In the genomic region with DNA sequence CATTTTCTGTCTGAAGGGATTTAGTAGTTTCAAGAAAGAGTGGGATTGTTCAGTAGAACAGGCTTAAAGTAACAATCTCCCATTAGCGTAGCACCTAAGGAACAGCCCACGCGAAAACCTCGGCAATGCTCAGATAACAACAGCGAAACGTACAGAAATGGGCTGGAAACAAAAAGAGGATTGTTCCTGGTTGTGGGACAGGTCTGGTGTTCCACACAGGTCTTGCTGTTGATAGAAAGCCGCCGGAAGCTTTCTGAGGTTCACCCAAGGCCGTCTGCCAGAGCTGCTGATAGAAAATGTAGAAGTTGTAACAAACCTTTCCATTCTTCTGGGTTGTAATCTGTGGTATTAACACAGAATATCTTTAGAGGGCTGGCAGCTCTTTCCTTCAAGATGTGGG, we compare ENCODE assay signal across 14 cellular contexts.
DNase-seq lines count a peak whose midpoint lies in the region; TF ChIP-seq lines count a peak whose summit lies in the region.
"Had no signal": no experiment of that assay in that cellular context is flagged by ENCODE, and none has a peak within 500 bp of the region (broad histone marks: within the 10 kb centered on the region; RNA-seq: fewer than 3 reads in every experiment).

No MANE protein-coding gene starts in this region.

- H2AFZ ChIP-seq in trophoblast cell (ENCODE audit: insufficient read depth, low read length, poor library complexity) = no peak overlapping the region

- no peak overlapping the region for H3K18ac ChIP-seq in trophoblast cell (ENCODE audit: low read length)

- H3K4ac ChIP-seq in trophoblast cell (ENCODE audit: low read depth, low read length) = no peak overlapping the region

- no peak overlapping the region for H4K12ac ChIP-seq in trophoblast cell (ENCODE audit: low read depth, low read length)

- no peak overlapping the region for H4K91ac ChIP-seq in trophoblast cell (ENCODE audit: low read depth, low read length)

- WGBS in esophagus muscularis mucosa = 83% methylated on average over 9 of the region's 9 CpGs
- no CpG with 5 or more reads among the region's 9 CpGs for whole genome bisulfite sequencing in trophoblast cell (ENCODE audit: extremely low coverage, insufficient coverage, insufficient read length)

- no peak overlapping the region for H2AK5ac ChIP-seq in trophoblast cell (ENCODE audit: low read length)

- H3K9ac ChIP-seq in stomach smooth muscle (ENCODE audit: low read length in 2 of 2) (no peak overlapping the region), trophoblast cell (ENCODE audit: low read length) (no peak overlapping the region)

- H3K4me1 ChIP-seq in esophagus muscularis mucosa = peaks cover 24 to 69% (median 61%) of the 10 kb centered on the region in 4 donors
- H3K4me1 ChIP-seq in stomach smooth muscle (ENCODE audit: control insufficient read depth, insufficient read depth, low read length) = peaks cover 42% of the 10 kb centered on the region
- H3K4me1 ChIP-seq in trophoblast cell (ENCODE audit: control insufficient read depth in 1 of 2, insufficient read depth in 2 of 2, low read length in 2 of 2) = peaks cover 3 to 5% of the 10 kb centered on the region in 2 experiments
- H3K4me1 ChIP-seq: Caco-2 had no signal

- peaks cover 12 to 16% (median 14%) of the 10 kb centered on the region in 4 donors for H3K36me3 ChIP-seq in esophagus muscularis mucosa
- peaks cover 6 to 11% of the 10 kb centered on the region in 2 donors for H3K36me3 ChIP-seq in stomach smooth muscle (ENCODE audit: control insufficient read depth in 2 of 2, insufficient read depth in 2 of 2, low read length in 2 of 2)
- H3K36me3 ChIP-seq in trophoblast cell (ENCODE audit: control insufficient read depth in 1 of 2, insufficient read depth in 2 of 2, low read length in 2 of 2) = peaks cover 16 to 17% of the 10 kb centered on the region in 2 experiments

- H3K79me2 ChIP-seq in trophoblast cell (ENCODE audit: control insufficient read depth, insufficient read depth, low read length, poor library complexity) = no peaks in the 10 kb centered on the region

- H3K14ac ChIP-seq in trophoblast cell (ENCODE audit: low read length) = no peak overlapping the region

- no peaks in the 10 kb centered on the region for H3K79me1 ChIP-seq in trophoblast cell (ENCODE audit: low read length)

- intact Hi-C loops in esophagus muscularis mucosa (cut with DNase I) = no loop called here

- peak; percentile 41 for DNase-seq in activated CD8-positive, alpha-beta memory T cell treated with anti-CD3 and anti-CD28 coated beads for 24 hours
- DNase-seq in activated CD8-positive, alpha-beta memory T cell treated with anti-CD3 and anti-CD28 coated beads, Interleukin-2, amount 50 U/mL, for 48 hours = no peak
- DNase-seq in SK-MEL-5 (ENCODE audit: low read depth, low spot score) (peak; percentile 12), esophagus muscularis mucosa (ENCODE audit: extremely low spot score) (no peak), KG1 (lab: John Stamatoyannopoulos, UW) (no peak), NCI-H82 (lab: John Stamatoyannopoulos, UW) (no peak), trophoblast cell (no peak)
- DNase-seq: 8988T, Caco-2, NCI-H1417 treated with DMSO at 0.1 percent for 48 hours, NCI-H1930, NCI-H345, NCI-H524 treated with DMSO at 0.1 percent for 48 hours had no signal

- H4K8ac ChIP-seq in trophoblast cell (ENCODE audit: low read depth, low read length) = no peak overlapping the region

- H2BK120ac ChIP-seq in trophoblast cell (ENCODE audit: insufficient read depth, low read length, poor library complexity) = no peak overlapping the region

- H3K27ac ChIP-seq in esophagus muscularis mucosa (replicated peaks in 1 of 4) (peak overlapping the region; percentile 61 to 79 (median 73)), stomach smooth muscle (ENCODE audit: low read length) (peak overlapping the region; percentile 80), trophoblast cell (ENCODE audit: low read depth, low read length) (no peak overlapping the region)

- TF ChIP-seq POLR2A in esophagus muscularis mucosa (IDR thresholded peaks at IDR 0.05; ENCODE audit: low read depth) = no peak

- H2BK12ac ChIP-seq in trophoblast cell (ENCODE audit: low read length) = no peak overlapping the region

- no peaks in the 10 kb centered on the region for H3K9me3 ChIP-seq in esophagus muscularis mucosa
- no peaks in the 10 kb centered on the region for H3K9me3 ChIP-seq in stomach smooth muscle (ENCODE audit: control insufficient read depth in 2 of 2, low read length in 2 of 2)
- no peaks in the 10 kb centered on the region for H3K9me3 ChIP-seq in trophoblast cell (ENCODE audit: insufficient read depth, low read depth, low read length)
- H3K9me3 ChIP-seq: Caco-2 had no signal

- TF ChIP-seq CTCF in esophagus muscularis mucosa (IDR thresholded peaks at IDR 0.05) = no peak

- H2BK5ac ChIP-seq in trophoblast cell (ENCODE audit: low read depth, low read length, poor library complexity) = no peak overlapping the region

- no peak overlapping the region for H3K4me3 ChIP-seq in esophagus muscularis mucosa
- no peak overlapping the region for H3K4me3 ChIP-seq in stomach smooth muscle (ENCODE audit: low read length in 2 of 2)
- H3K4me3 ChIP-seq in trophoblast cell (ENCODE audit: low read depth, low read length) = no peak overlapping the region

- H3K23ac ChIP-seq in trophoblast cell (ENCODE audit: low read length) = no peak overlapping the region

- in situ Hi-C loops in SK-MEL-5 (cut with HindIII; ENCODE audit: low pct_unique_long_range_greater_than_20kb, low sequenced_read_pairs) = no loop called here

- H3K4me2 ChIP-seq in trophoblast cell (ENCODE audit: low read length) = no peak overlapping the region

- TF ChIP-seq EP300 in esophagus muscularis mucosa (IDR thresholded peaks at IDR 0.05) = no peak

- H3K27me3 ChIP-seq in esophagus muscularis mucosa (no peaks in the 10 kb centered on the region), stomach smooth muscle (ENCODE audit: control insufficient read depth in 1 of 2, insufficient read depth in 2 of 2, low read length in 2 of 2) (peaks cover 0 to 8% of the 10 kb centered on the region in 2 donors), trophoblast cell (ENCODE audit: insufficient read depth, low read length) (no peaks in the 10 kb centered on the region)

Comparison
In these comparisons a context has a peak if more than half of its experiments do, and no peak if none do; other contexts are left out.
1. DNase-seq: peak in activated CD8-positive, alpha-beta memory T cell treated with anti-CD3 and anti-CD28 coated beads for 24 hours (single experiment) and SK-MEL-5 (single experiment); none in activated CD8-positive, alpha-beta memory T cell treated with anti-CD3 and anti-CD28 coated beads, Interleukin-2, amount 50 U/mL, for 48 hours (single experiment), esophagus muscularis mucosa (single experiment), KG1 (single experiment), NCI-H82 (single experiment) and trophoblast cell (0 of 2).